ENCODE assay signal across 8 cellular contexts in genomic region chr14:61527325-61528100, GRCh38.
A peak's percentile ranks its signal among the peaks of the same experiment; 100 is the strongest.
DNase-seq lines count a peak whose midpoint lies in the region; ATAC-seq lines count a peak whose summit lies in the region.

No MANE protein-coding gene starts in this region.

- peaks cover 12% of the 10 kb centered on the region for H3K36me3 ChIP-seq in thymus (ENCODE audit: control insufficient read depth, insufficient read depth)

- H3K4me1 Mint-ChIP-seq in activated CD4-positive, alpha-beta T cell treated with anti-CD3 and anti-CD28 coated beads, Interleukin-2, amount 10 ng/mL, durations not matched to agents 24 days and 14 days: peaks cover 84% of the 10 kb centered on the region
- peaks cover 90% of the 10 kb centered on the region for H3K4me1 Mint-ChIP-seq in activated T-helper 1 cell treated with anti-CD3 and anti-CD28 coated beads, Interleukin-12 subunit alpha, Interleukin-12 subunit beta, Interleukin-2, Interleukin-4 antibody, amounts not matched to agents 30 ng/mL and 10 ng/mL and 1 ng/mL, durations not matched to agents 14 hours and 24 hours and 36 hours (ENCODE audit: low read depth)
- H3K4me1 Mint-ChIP-seq in immature natural killer cell: peaks cover 84 to 96% of the 10 kb centered on the region in 2 donors

- peak overlapping the region; percentile 39 for H3K4me3 Mint-ChIP-seq in activated CD4-positive, alpha-beta T cell treated with anti-CD3 and anti-CD28 coated beads, Interleukin-2, amount 10 ng/mL, durations not matched to agents 24 days and 14 days
- peak overlapping the region; percentile 20 for H3K4me3 Mint-ChIP-seq in activated T-helper 1 cell treated with anti-CD3 and anti-CD28 coated beads, Interleukin-12 subunit alpha, Interleukin-12 subunit beta, Interleukin-2, Interleukin-4 antibody, amounts not matched to agents 30 ng/mL and 10 ng/mL and 1 ng/mL, durations not matched to agents 14 hours and 24 hours and 36 hours
- H3K4me3 Mint-ChIP-seq in immature natural killer cell: peak overlapping the region; percentile 39 to 84 (median 72)

- H3K4me3 ChIP-seq in thymus (ENCODE audit: low read length): no peak overlapping the region

- peaks cover 56% of the 10 kb centered on the region for H3K36me3 Mint-ChIP-seq in activated CD4-positive, alpha-beta T cell treated with anti-CD3 and anti-CD28 coated beads, Interleukin-2, amount 10 ng/mL, durations not matched to agents 24 days and 14 days (ENCODE audit: low read depth)
- peaks cover 53% of the 10 kb centered on the region for H3K36me3 Mint-ChIP-seq in activated T-helper 1 cell treated with anti-CD3 and anti-CD28 coated beads, Interleukin-12 subunit alpha, Interleukin-12 subunit beta, Interleukin-2, Interleukin-4 antibody, amounts not matched to agents 30 ng/mL and 10 ng/mL and 1 ng/mL, durations not matched to agents 14 hours and 24 hours and 36 hours (ENCODE audit: low read depth)
- H3K36me3 Mint-ChIP-seq in immature natural killer cell: peaks cover 28 to 29% (median 28%) of the 10 kb centered on the region in 3 donors

- DNase-seq in activated CD4-positive, alpha-beta T cell treated with anti-CD3 and anti-CD28 coated beads, Interleukin-2, amount 10 ng/mL, durations not matched to agents 24 days and 14 days: no peak
- DNase-seq in activated CD4-positive, alpha-beta T cell treated with anti-CD3 and anti-CD28 coated beads for 48 hours: no peak
- DNase-seq in activated T-helper 1 cell treated with anti-CD3 and anti-CD28 coated beads, Interleukin-12 subunit alpha, Interleukin-12 subunit beta, Interleukin-2, Interleukin-4 antibody, amounts not matched to agents 30 ng/mL and 10 ng/mL and 1 ng/mL, durations not matched to agents 14 hours and 24 hours and 36 hours (ENCODE audit: low spot score): no peak
- DNase-seq in immature natural killer cell: no peak

- 63% methylated on average over 10 of the region's 10 CpGs for WGBS in thymus

- no peak for ATAC-seq in GM21526 (IDR thresholded peaks at IDR 0.05; ENCODE audit: low FRiP score, unreplicated experiment)
- no peak for ATAC-seq in HG03196 (IDR thresholded peaks at IDR 0.05; ENCODE audit: unreplicated experiment)
- no peak for ATAC-seq in HG03469 (IDR thresholded peaks at IDR 0.05; ENCODE audit: unreplicated experiment)

- peak overlapping the region; percentile 38 for H3K27ac ChIP-seq in thymus (ENCODE audit: low read depth)

- H3K4me1 ChIP-seq in thymus (ENCODE audit: control insufficient read depth, insufficient read depth, low read length): no peaks in the 10 kb centered on the region

- peak overlapping the region; percentile 69 for H3K27ac Mint-ChIP-seq in activated CD4-positive, alpha-beta T cell treated with anti-CD3 and anti-CD28 coated beads, Interleukin-2, amount 10 ng/mL, durations not matched to agents 24 days and 14 days
- H3K27ac Mint-ChIP-seq in activated T-helper 1 cell treated with anti-CD3 and anti-CD28 coated beads, Interleukin-12 subunit alpha, Interleukin-12 subunit beta, Interleukin-2, Interleukin-4 antibody, amounts not matched to agents 30 ng/mL and 10 ng/mL and 1 ng/mL, durations not matched to agents 14 hours and 24 hours and 36 hours: peak overlapping the region; percentile 89
- peak overlapping the region; percentile 94 to 100 (median 95) for H3K27ac Mint-ChIP-seq in immature natural killer cell

- H3K27me3 ChIP-seq in thymus (ENCODE audit: control insufficient read depth, insufficient read depth): no peaks in the 10 kb centered on the region

- intact Hi-C loops in activated CD4-positive, alpha-beta T cell treated with anti-CD3 and anti-CD28 coated beads, Interleukin-2, amount 10 ng/mL, durations not matched to agents 24 days and 14 days (cut with micrococcal nuclease): loop anchor here (5.0 kb wide), 1 partner anchor 205 kb away; no protein-coding TSS in a partner anchor
- intact Hi-C loops in activated T-helper 1 cell treated with anti-CD3 and anti-CD28 coated beads, Interleukin-12 subunit alpha, Interleukin-12 subunit beta, Interleukin-2, Interleukin-4 antibody, amounts not matched to agents 30 ng/mL and 10 ng/mL and 1 ng/mL, durations not matched to agents 14 hours and 24 hours and 36 hours (cut with micrococcal nuclease): loop anchor here (1.0 to 2.0 kb wide), 2 partner anchors 23 to 135 kb away; no protein-coding TSS in a partner anchor

- peaks cover 1% of the 10 kb centered on the region for H3K9me3 ChIP-seq in thymus (ENCODE audit: control insufficient read depth)

- H3K9me3 Mint-ChIP-seq in activated CD4-positive, alpha-beta T cell treated with anti-CD3 and anti-CD28 coated beads, Interleukin-2, amount 10 ng/mL, durations not matched to agents 24 days and 14 days: peaks cover 7% of the 10 kb centered on the region
- peaks cover 2% of the 10 kb centered on the region for H3K9me3 Mint-ChIP-seq in activated T-helper 1 cell treated with anti-CD3 and anti-CD28 coated beads, Interleukin-12 subunit alpha, Interleukin-12 subunit beta, Interleukin-2, Interleukin-4 antibody, amounts not matched to agents 30 ng/mL and 10 ng/mL and 1 ng/mL, durations not matched to agents 14 hours and 24 hours and 36 hours
- no peaks in the 10 kb centered on the region for H3K9me3 Mint-ChIP-seq in immature natural killer cell

- H3K27me3 Mint-ChIP-seq in activated CD4-positive, alpha-beta T cell treated with anti-CD3 and anti-CD28 coated beads, Interleukin-2, amount 10 ng/mL, durations not matched to agents 24 days and 14 days: no peaks in the 10 kb centered on the region
- no peaks in the 10 kb centered on the region for H3K27me3 Mint-ChIP-seq in activated T-helper 1 cell treated with anti-CD3 and anti-CD28 coated beads, Interleukin-12 subunit alpha, Interleukin-12 subunit beta, Interleukin-2, Interleukin-4 antibody, amounts not matched to agents 30 ng/mL and 10 ng/mL and 1 ng/mL, durations not matched to agents 14 hours and 24 hours and 36 hours (ENCODE audit: insufficient read depth)
- H3K27me3 Mint-ChIP-seq in immature natural killer cell (ENCODE audit: low read depth in 3 of 3): peaks cover 16 to 48% (median 47%) of the 10 kb centered on the region in 3 donors

Comparison
In these comparisons a context has a peak if more than half of its experiments do, and no peak if none do; other contexts are left out.
1. H3K4me3 Mint-ChIP-seq: peak in every context shown above with its lines; median percentile 72 in immature natural killer cell; 39 in activated CD4-positive, alpha-beta T cell treated with anti-CD3 and anti-CD28 coated beads, Interleukin-2, amount 10 ng/mL, durations not matched to agents 24 days and 14 days; 20 in activated T-helper 1 cell treated with anti-CD3 and anti-CD28 coated beads, Interleukin-12 subunit alpha, Interleukin-12 subunit beta, Interleukin-2, Interleukin-4 antibody, amounts not matched to agents 30 ng/mL and 10 ng/mL and 1 ng/mL, durations not matched to agents 14 hours and 24 hours and 36 hours.